In the genomic region with DNA sequence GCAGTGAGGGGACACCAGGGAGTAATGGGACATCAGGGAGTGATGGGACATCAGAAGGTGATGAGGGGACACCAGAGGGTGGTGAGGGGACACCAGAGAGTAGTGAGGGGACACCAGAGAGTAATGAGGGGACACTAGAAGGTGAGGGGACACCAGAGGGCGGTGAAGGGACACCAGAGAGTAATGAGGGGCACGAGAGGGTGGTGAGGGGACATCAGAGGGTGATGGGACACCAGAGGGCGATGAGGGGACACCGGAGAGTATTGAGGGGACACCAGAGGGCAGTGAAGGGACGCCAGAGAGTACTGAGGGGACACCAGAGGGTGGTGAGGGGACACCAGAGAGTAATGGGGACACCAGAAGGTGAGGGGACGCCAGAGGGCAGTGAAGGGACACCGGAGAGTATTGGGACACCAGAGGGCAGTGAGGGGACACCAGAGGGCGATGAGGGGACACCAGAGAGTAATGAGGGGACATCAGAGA, we compare ENCODE assay signal across 1 cellular context.
A peak's percentile ranks its signal among the peaks of the same experiment; 100 is the strongest.
TF ChIP-seq lines count a peak whose summit lies in the region.

No MANE protein-coding gene starts in this region.

TF ChIP-seq in HepG2, 621 proteins besides CTCF, POLR2A, EP300 and RAD21:
- TF ChIP-seq RBM22 (optimal IDR thresholded peaks at IDR 0.05; ENCODE audit: low read length) (peak; percentile 34), ZNF33B (CRISPR knock-in tag; IDR thresholded peaks at IDR 0.05) (no peak), KMT2B (CRISPR knock-in tag; IDR thresholded peaks at IDR 0.05) (no peak), ZNF737 (CRISPR knock-in tag; IDR thresholded peaks at IDR 0.05; ENCODE audit: borderline replicate concordance) (no peak), STAG1 (CRISPR knock-in tag; IDR thresholded peaks at IDR 0.05) (peak; percentile 45), SMC3 (IDR thresholded peaks at IDR 0.05; ENCODE audit: low read length) (peak; percentile 5; the same call in 1 of the 2 replicates)
- TF ChIP-seq, protein P1, sequence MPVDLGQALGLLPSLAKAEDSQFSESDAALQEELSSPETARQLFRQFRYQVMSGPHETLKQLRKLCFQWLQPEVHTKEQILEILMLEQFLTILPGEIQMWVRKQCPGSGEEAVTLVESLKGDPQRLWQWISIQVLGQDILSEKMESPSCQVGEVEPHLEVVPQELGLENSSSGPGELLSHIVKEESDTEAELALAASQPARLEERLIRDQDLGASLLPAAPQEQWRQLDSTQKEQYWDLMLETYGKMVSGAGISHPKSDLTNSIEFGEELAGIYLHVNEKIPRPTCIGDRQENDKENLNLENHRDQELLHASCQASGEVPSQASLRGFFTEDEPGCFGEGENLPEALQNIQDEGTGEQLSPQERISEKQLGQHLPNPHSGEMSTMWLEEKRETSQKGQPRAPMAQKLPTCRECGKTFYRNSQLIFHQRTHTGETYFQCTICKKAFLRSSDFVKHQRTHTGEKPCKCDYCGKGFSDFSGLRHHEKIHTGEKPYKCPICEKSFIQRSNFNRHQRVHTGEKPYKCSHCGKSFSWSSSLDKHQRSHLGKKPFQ (CRISPR knock-in tag; IDR thresholded peaks at IDR 0.05; ENCODE audit: insufficient replicate concordance) = no peak
